Comparison of ENCODE assay signal across 1 cellular context in the genomic region with DNA sequence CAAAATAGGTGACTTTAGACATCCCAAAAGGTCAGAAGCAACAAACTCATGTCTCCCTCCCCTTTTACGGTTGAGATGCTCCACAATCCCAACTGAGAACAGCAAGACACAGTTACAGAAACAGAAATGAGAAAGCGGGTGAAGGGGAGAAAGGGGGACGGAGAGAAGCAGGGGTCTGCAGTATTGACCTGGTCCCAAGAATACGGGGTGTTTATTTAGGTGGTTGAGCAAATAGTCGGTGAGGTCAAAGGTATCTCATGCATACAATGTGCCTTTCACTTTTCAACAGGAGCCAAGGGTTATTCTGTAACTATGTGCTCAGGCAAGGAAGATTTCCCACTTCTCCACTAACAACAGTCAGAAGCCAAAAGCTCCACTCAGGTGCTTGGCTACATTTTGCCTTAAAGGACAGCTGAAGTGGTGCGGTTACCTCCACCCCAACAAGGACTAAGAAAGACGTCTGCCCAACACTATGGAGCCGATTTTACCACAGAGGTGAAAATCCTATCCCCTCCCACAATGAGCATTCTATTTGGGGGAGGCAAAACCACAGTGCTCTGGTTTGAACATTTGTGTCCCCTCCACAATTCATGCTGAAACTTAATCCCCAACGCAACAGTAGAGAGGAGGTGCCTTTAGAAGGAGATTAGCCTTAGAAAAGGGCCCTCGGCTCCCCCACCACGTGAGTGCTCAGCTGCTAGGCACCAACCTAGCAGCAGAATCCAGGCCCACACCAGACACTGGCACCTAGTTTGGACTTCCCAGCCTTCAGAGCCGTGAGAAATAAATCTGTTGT.
TF ChIP-seq lines count a peak whose summit lies in the region.

No MANE protein-coding gene starts in this region.

TF ChIP-seq in HepG2, 621 proteins besides CTCF, POLR2A, EP300 and RAD21 (continued from another document and continues in another):
- TF ChIP-seq ARID4A (CRISPR knock-in tag; IDR thresholded peaks at IDR 0.05; ENCODE audit: borderline replicate concordance) (peak; percentile 54; the same call in 1 of the 2 replicates), SMC3 (IDR thresholded peaks at IDR 0.05; ENCODE audit: low read length) (no peak), SMAD1 (CRISPR knock-in tag; IDR thresholded peaks at IDR 0.05; ENCODE audit: borderline replicate concordance, low read depth) (no peak), ZNF383 (CRISPR knock-in tag; IDR thresholded peaks at IDR 0.05; ENCODE audit: borderline replicate concordance) (no peak), ZNF850 (CRISPR knock-in tag; conservative IDR thresholded peaks at IDR 0.05) (no peak), SP2 (CRISPR knock-in tag; IDR thresholded peaks at IDR 0.05) (no peak), ZNF703 (CRISPR knock-in tag; IDR thresholded peaks at IDR 0.05; ENCODE audit: borderline replicate concordance) (no peak), ELF1 (CRISPR knock-in tag; IDR thresholded peaks at IDR 0.05) (no peak), ZKSCAN8 (CRISPR knock-in tag; IDR thresholded peaks at IDR 0.05; ENCODE audit: borderline replicate concordance) (no peak; the same call in 1 of the 2 replicates), RNF2 (conservative IDR thresholded peaks at IDR 0.05; ENCODE audit: low read depth) (no peak), ZNF510 (CRISPR knock-in tag; IDR thresholded peaks at IDR 0.05; ENCODE audit: low read depth) (no peak), HDAC6 (IDR thresholded peaks at IDR 0.05; ENCODE audit: low read depth, low read length) (no peak), BRCA1 (CRISPR knock-in tag; IDR thresholded peaks at IDR 0.05) (peak; percentile 57; the same call in 1 of the 2 replicates), NR2F6 (IDR thresholded peaks at IDR 0.05) (peak; percentile 92), NR2F6 (CRISPR knock-in tag; IDR thresholded peaks at IDR 0.05) (peak; percentile 91), STAT5B (CRISPR knock-in tag; IDR thresholded peaks at IDR 0.05) (no peak), THAP7 (CRISPR knock-in tag; IDR thresholded peaks at IDR 0.05) (no peak), ATF1 (CRISPR knock-in tag; IDR thresholded peaks at IDR 0.05) (no peak), U2AF1 (optimal IDR thresholded peaks at IDR 0.05; ENCODE audit: low read depth, low read length) (no peak), SRSF1 (optimal IDR thresholded peaks at IDR 0.05; ENCODE audit: low read depth, low read length) (no peak), ZNF615 (CRISPR knock-in tag; IDR thresholded peaks at IDR 0.05; ENCODE audit: borderline replicate concordance) (peak; percentile 84; the same call in 1 of the 2 replicates), ZFY (CRISPR knock-in tag; IDR thresholded peaks at IDR 0.05) (peak; percentile 73), RXRB (CRISPR knock-in tag; IDR thresholded peaks at IDR 0.05; ENCODE audit: borderline replicate concordance) (peak; percentile 91), ZNF446 (CRISPR knock-in tag; IDR thresholded peaks at IDR 0.05) (no peak), ZFP91 (CRISPR knock-in tag; IDR thresholded peaks at IDR 0.05; ENCODE audit: borderline replicate concordance) (no peak), IRF9 (CRISPR knock-in tag; IDR thresholded peaks at IDR 0.05; ENCODE audit: borderline replicate concordance) (no peak), FOXJ3 (CRISPR knock-in tag; IDR thresholded peaks at IDR 0.05; ENCODE audit: borderline replicate concordance) (peak; percentile 47; the same call in 1 of the 2 replicates)
- TF ChIP-seq, protein P1, sequence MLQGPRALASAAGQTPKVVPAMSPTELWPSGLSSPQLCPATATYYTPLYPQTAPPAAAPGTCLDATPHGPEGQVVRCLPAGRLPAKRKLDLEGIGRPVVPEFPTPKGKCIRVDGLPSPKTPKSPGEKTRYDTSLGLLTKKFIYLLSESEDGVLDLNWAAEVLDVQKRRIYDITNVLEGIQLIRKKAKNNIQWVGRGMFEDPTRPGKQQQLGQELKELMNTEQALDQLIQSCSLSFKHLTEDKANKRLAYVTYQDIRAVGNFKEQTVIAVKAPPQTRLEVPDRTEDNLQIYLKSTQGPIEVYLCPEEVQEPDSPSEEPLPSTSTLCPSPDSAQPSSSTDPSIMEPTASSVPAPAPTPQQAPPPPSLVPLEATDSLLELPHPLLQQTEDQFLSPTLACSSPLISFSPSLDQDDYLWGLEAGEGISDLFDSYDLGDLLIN (CRISPR knock-in tag; IDR thresholded peaks at IDR 0.05; ENCODE audit: borderline replicate concordance) = no peak
- TF ChIP-seq, protein P2, sequence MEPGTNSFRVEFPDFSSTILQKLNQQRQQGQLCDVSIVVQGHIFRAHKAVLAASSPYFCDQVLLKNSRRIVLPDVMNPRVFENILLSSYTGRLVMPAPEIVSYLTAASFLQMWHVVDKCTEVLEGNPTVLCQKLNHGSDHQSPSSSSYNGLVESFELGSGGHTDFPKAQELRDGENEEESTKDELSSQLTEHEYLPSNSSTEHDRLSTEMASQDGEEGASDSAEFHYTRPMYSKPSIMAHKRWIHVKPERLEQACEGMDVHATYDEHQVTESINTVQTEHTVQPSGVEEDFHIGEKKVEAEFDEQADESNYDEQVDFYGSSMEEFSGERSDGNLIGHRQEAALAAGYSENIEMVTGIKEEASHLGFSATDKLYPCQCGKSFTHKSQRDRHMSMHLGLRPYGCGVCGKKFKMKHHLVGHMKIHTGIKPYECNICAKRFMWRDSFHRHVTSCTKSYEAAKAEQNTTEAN (CRISPR knock-in tag; conservative IDR thresholded peaks at IDR 0.05) = no peak; the same call in 1 of the 2 replicates
- TF ChIP-seq, protein P3, sequence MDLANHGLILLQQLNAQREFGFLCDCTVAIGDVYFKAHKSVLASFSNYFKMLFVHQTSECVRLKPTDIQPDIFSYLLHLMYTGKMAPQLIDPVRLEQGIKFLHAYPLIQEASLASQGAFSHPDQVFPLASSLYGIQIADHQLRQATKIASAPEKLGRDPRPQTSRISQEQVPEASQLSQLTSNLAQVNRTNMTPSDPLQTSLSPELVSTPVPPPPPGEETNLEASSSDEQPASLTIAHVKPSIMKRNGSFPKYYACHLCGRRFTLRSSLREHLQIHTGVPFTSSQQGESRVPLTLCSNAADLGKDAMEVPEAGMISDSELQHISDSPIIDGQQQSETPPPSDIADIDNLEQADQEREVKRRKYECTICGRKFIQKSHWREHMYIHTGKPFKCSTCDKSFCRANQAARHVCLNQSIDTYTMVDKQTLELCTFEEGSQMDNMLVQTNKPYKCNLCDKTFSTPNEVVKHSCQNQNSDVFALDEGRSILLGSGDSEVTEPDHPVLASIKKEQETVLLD (CRISPR knock-in tag; IDR thresholded peaks at IDR 0.05; ENCODE audit: low read depth) = no peak
- TF ChIP-seq, protein P4, sequence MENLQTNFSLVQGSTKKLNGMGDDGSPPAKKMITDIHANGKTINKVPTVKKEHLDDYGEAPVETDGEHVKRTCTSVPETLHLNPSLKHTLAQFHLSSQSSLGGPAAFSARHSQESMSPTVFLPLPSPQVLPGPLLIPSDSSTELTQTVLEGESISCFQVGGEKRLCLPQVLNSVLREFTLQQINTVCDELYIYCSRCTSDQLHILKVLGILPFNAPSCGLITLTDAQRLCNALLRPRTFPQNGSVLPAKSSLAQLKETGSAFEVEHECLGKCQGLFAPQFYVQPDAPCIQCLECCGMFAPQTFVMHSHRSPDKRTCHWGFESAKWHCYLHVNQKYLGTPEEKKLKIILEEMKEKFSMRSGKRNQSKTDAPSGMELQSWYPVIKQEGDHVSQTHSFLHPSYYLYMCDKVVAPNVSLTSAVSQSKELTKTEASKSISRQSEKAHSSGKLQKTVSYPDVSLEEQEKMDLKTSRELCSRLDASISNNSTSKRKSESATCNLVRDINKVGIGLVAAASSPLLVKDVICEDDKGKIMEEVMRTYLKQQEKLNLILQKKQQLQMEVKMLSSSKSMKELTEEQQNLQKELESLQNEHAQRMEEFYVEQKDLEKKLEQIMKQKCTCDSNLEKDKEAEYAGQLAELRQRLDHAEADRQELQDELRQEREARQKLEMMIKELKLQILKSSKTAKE (CRISPR knock-in tag; IDR thresholded peaks at IDR 0.05; ENCODE audit: borderline replicate concordance) = 0 out of 2 replicates have a peak, but pooled peaks have one; percentile 70
- TF ChIP-seq, protein P5, sequence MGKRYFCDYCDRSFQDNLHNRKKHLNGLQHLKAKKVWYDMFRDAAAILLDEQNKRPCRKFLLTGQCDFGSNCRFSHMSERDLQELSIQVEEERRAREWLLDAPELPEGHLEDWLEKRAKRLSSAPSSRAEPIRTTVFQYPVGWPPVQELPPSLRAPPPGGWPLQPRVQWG (CRISPR knock-in tag; IDR thresholded peaks at IDR 0.05; ENCODE audit: borderline replicate concordance, low read depth) = no peak
- TF ChIP-seq, protein P6, sequence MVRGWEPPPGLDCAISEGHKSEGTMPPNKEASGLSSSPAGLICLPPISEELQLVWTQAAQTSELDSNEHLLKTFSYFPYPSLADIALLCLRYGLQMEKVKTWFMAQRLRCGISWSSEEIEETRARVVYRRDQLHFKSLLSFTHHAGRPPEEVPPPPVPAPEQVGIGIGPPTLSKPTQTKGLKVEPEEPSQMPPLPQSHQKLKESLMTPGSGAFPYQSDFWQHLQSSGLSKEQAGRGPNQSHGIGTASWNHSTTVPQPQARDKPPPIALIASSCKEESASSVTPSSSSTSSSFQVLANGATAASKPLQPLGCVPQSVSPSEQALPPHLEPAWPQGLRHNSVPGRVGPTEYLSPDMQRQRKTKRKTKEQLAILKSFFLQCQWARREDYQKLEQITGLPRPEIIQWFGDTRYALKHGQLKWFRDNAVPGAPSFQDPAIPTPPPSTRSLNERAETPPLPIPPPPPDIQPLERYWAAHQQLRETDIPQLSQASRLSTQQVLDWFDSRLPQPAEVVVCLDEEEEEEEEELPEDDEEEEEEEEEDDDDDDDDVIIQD (CRISPR knock-in tag; IDR thresholded peaks at IDR 0.05; ENCODE audit: low read depth) = peak; percentile 43; the same call in 1 of the 2 replicates
- TF ChIP-seq, protein P7, sequence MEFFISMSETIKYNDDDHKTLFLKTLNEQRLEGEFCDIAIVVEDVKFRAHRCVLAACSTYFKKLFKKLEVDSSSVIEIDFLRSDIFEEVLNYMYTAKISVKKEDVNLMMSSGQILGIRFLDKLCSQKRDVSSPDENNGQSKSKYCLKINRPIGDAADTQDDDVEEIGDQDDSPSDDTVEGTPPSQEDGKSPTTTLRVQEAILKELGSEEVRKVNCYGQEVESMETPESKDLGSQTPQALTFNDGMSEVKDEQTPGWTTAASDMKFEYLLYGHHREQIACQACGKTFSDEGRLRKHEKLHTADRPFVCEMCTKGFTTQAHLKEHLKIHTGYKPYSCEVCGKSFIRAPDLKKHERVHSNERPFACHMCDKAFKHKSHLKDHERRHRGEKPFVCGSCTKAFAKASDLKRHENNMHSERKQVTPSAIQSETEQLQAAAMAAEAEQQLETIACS (CRISPR knock-in tag; IDR thresholded peaks at IDR 0.05) = no peak
